ENCODE assay signal across 11 cellular contexts in the genomic region with DNA sequence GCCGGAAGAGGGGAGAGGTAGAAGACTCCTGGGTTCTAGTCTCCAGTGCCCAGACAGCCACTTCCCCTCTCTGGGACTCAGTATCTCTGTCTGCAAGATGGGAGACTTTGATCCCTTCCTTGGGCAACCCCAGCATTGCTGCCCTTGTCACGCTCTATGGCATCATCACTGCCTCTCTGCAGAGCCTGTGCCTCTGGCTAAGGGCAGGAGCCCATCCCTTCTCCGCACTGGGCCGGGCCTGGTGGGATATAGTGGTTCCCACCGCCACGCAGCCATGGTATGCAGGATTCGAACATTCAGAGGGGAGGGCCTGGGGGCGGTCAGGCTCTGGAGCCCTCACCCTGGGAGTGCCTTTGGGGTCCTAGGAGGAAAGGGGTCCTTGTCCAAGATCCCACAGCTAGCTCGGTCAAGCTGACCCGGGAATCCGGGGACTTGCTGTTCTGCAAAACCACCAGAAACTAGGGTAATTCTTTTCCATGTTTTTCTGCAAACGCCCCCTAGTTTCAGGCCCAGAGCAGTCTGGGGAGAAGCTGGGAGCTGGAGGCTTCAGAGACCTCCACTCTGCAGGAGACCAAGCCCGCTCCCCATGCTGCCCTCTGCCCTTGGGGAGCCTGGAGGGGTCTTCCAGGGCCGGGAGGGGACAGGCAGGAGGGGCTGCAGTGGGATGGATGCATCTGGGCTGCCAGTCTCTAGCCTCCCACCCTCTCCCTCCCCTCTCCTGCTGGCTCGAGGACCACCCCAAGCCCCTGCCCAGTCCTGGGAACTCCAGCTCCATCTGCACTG. TPM values are rescaled to one million over a fixed set of nuclear protein-coding genes. Genes with fewer than 3 reads are reported as not detected.
DNase-seq lines count a peak whose midpoint lies in the region; ATAC-seq and TF ChIP-seq lines count a peak whose summit lies in the region.
"Had no signal": no experiment of that assay in that cellular context is flagged by ENCODE, and none has a peak within 500 bp of the region (broad histone marks: within the 10 kb centered on the region; RNA-seq: fewer than 3 reads in every experiment).

No MANE protein-coding gene starts in this region.

- H3K27me3 ChIP-seq in ascending aorta (no peaks in the 10 kb centered on the region), skeletal muscle satellite cell (ENCODE audit: control insufficient read depth, insufficient read depth, low read length) (no peaks in the 10 kb centered on the region)

- H3K9ac ChIP-seq in skeletal muscle satellite cell (ENCODE audit: low read depth, low read length) = peak overlapping the region; percentile 83

- TF ChIP-seq CTCF in ascending aorta (IDR thresholded peaks at IDR 0.05) = no peak

- no peak for ATAC-seq in left lobe of liver
- ATAC-seq in GM19397 (IDR thresholded peaks at IDR 0.05; ENCODE audit: unreplicated experiment) = no peak
- ATAC-seq in GM19324 (IDR thresholded peaks at IDR 0.05; ENCODE audit: low FRiP score, unreplicated experiment) = no peak
- ATAC-seq: K562 had no signal

- DNase-seq in ELR (ENCODE audit: low read depth) = peak; percentile 35
- DNase-seq in ascending aorta (ENCODE audit: low spot score in 2 of 2) = peak in 1 of 2 donors; percentile 56
- peak; percentile 40 for DNase-seq in left lobe of liver (ENCODE audit: low spot score)
- no peak for DNase-seq in stimulated activated CD4-positive, alpha-beta T cell treated with anti-CD3 and anti-CD28 coated beads, Interleukin-2, amount 100 ng/mL, for 24 hours
- no peak for DNase-seq in NCI-H2029 (lab: John Stamatoyannopoulos, UW)
- DNase-seq: DND-41, NCI-H526 had no signal

- peak overlapping the region; percentile 56 to 60 for H3K27ac ChIP-seq in ascending aorta

- intact Hi-C loops in ascending aorta (cut with DNase I) = loop anchor here (5.0 kb wide), 1 partner anchor 80 kb away; no protein-coding TSS in a partner anchor

- peaks cover 22 to 28% of the 10 kb centered on the region in 2 donors for H3K4me1 ChIP-seq in ascending aorta
- H3K4me1 ChIP-seq in skeletal muscle satellite cell (ENCODE audit: control insufficient read depth, insufficient read depth, low read length) = peaks cover 76% of the 10 kb centered on the region

- peak overlapping the region; percentile 49 for H3K4me2 ChIP-seq in skeletal muscle satellite cell (ENCODE audit: low read length)

- H3K36me3 ChIP-seq in ascending aorta (no peaks in the 10 kb centered on the region), skeletal muscle satellite cell (ENCODE audit: insufficient read depth, low read length) (no peaks in the 10 kb centered on the region)

- H3K4me3 ChIP-seq in ascending aorta = no peak overlapping the region
- no peak overlapping the region for H3K4me3 ChIP-seq in skeletal muscle satellite cell (ENCODE audit: low read length)
- H3K4me3 ChIP-seq: K562 had no signal

- peaks cover 0 to 5% of the 10 kb centered on the region in 2 donors for H3K9me3 ChIP-seq in ascending aorta
- H3K9me3 ChIP-seq in skeletal muscle satellite cell (replicated peaks; ENCODE audit: low read length) = no peaks in the 10 kb centered on the region

RNA-seq across cellular contexts. Expression of a gene that starts 24.4 kb away (rescaled TPM):
- total RNA-seq in ascending aorta = 261 TPM
- total RNA-seq in left lobe of liver = 15.7 TPM
- 1.8 and 2.2 TPM in 2 replicates for total RNA-seq in skeletal muscle satellite cell (2012; rRNA removed)

Comparison
In these comparisons a context has a peak if more than half of its experiments do, and no peak if none do; other contexts are left out.
1. DNase-seq: peak in ELR (single experiment) and left lobe of liver (single experiment); none in stimulated activated CD4-positive, alpha-beta T cell treated with anti-CD3 and anti-CD28 coated beads, Interleukin-2, amount 100 ng/mL, for 24 hours (0 of 2) and NCI-H2029 (single experiment).
2. RNA of a gene that starts 24.4 kb away (total RNA-seq): 261 TPM in ascending aorta (single experiment); 15.7 TPM in left lobe of liver (single experiment); every median in the first group is over 10 times any median in the second.